24 cellular contexts compared by ENCODE assay signal in the genomic region with DNA sequence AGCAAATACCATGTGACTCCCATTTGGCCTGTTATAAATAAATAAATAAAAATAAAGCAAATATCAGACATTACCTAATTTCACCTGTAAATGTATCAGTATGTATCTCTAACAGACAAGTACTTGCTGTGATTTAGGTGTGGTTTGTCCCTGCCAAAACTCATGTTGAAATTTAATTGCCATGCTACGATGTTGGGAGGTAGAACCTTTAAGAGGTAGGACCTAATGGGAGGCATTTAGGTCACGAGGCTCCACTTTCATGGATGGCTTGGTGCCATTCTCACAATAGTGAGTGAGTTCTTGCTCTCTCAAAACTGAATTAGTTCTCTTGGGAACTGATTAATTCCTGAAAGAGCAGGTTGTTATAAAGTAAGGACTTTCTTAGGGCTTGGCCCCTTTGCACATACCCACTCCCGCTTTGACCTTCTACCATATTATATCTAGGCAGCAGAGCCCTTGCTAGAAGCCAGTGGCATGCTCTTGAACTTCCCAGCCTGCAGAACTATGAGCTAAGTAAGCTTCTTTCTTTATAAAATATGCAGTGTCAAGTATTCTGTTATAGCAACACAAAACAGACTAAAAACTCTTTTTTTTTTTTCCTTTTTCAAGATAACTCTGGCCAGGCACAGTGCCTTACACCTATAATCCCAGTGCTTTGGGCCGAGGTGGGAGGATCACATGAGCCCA. TPM values are rescaled to one million over a fixed set of nuclear protein-coding genes. Genes with fewer than 3 reads are reported as not detected.
DNase-seq lines count a peak whose midpoint lies in the region; ATAC-seq, FAIRE-seq and TF ChIP-seq lines count a peak whose summit lies in the region.
"Had no signal": no experiment of that assay in that cellular context is flagged by ENCODE, and none has a peak within 500 bp of the region (broad histone marks: within the 10 kb centered on the region; RNA-seq: fewer than 3 reads in every experiment).

No MANE protein-coding gene starts in this region.

- H3K27me3 ChIP-seq in IMR-90 (ENCODE audit: control insufficient read depth, insufficient read depth, low read length) (no peaks in the 10 kb centered on the region), K562 (ENCODE audit: control insufficient read depth in 2 of 2, insufficient read depth in 2 of 2, low read length in 2 of 2) (no peaks in the 10 kb centered on the region)
- H3K27me3 ChIP-seq: BLaER1 treated with 17β-estradiol and CSF1 and Interleukin-3, amounts not matched to agents 10 nM and 100 nM had no signal

- H3K56ac ChIP-seq in IMR-90 (ENCODE audit: extremely low read depth, insufficient read depth, low read length): no peak overlapping the region

- no peak overlapping the region for H4K91ac ChIP-seq in IMR-90 (ENCODE audit: insufficient read depth, low read depth, low read length)

- H3K4ac ChIP-seq in IMR-90 (ENCODE audit: low read depth, low read length): no peak overlapping the region

- H3K79me1 ChIP-seq in IMR-90 (ENCODE audit: low read depth in 1 of 2, low read length in 2 of 2): peaks cover 27 to 58% of the 10 kb centered on the region in 2 experiments

- H3K4me3 Mint-ChIP-seq in nephron: no peak overlapping the region
- H3K4me3 Mint-ChIP-seq: B cell; CD4-positive, CD25-positive, alpha-beta regulatory T cell; CD8-positive, alpha-beta memory T cell; HFFc6 had no signal

- dilution Hi-C loops in IMR-90 (cut with HindIII; ENCODE audit: low sequenced_read_pairs, unreplicated experiment): no loop called here

- intact Hi-C loops in IMR-90 (cut with micrococcal nuclease): no loop called here
- intact Hi-C loops in K562 (cut with micrococcal nuclease): no loop called here

- in situ Hi-C loops in IMR-90 (cut with MboI; ENCODE audit: low sequenced_read_pairs): no loop called here
- in situ Hi-C loops in K562 (cut with MboI): no loop called here

- H4K20me1 ChIP-seq in IMR-90 (ENCODE audit: insufficient read depth, low read length) (0 out of 2 replicates have a peak, but pooled peaks cover 3% of the 10 kb centered on the region), K562 (replicated peaks; ENCODE audit: control insufficient read depth, insufficient read depth, low read length) (no peaks in the 10 kb centered on the region)

- no peak overlapping the region for H3K14ac ChIP-seq in IMR-90 (replicated peaks; ENCODE audit: low read depth, low read length)

- H3K9me1 ChIP-seq in IMR-90 (ENCODE audit: insufficient read depth, low read length) (peaks cover 11% of the 10 kb centered on the region), K562 (ENCODE audit: control insufficient read depth, insufficient read depth, low read length) (no peaks in the 10 kb centered on the region)

- no peak overlapping the region for H4K5ac ChIP-seq in IMR-90 (ENCODE audit: low read depth, low read length)

- no peak for FAIRE-seq in A549 (lab: Jason Lieb, UNC)
- no peak for FAIRE-seq in K562 (lab: Jason Lieb, UNC)
- FAIRE-seq: GM12878, GM19239 had no signal

- H2BK5ac ChIP-seq in IMR-90 (ENCODE audit: low read depth, low read length, poor library complexity, severe bottlenecking): no peak overlapping the region

- H4K8ac ChIP-seq in IMR-90 (ENCODE audit: low read depth in 2 of 2, low read length in 2 of 2): no peak overlapping the region

- H3K4me3 ChIP-seq in A549 (no peak overlapping the region), IMR-90 (ENCODE audit: insufficient read depth, low read depth, low read length) (no peak overlapping the region), K562 (no peak overlapping the region)
- H3K4me3 ChIP-seq: BLaER1 treated with 17β-estradiol and CSF1 and Interleukin-3, amounts not matched to agents 10 nM and 100 nM; GM12878; GM23248 had no signal

- no peak for DNase-seq in A549 (ENCODE audit: low read depth in 1 of 2, low spot score in 1 of 2)
- no peak for DNase-seq in IMR-90
- no peak for DNase-seq in K562 (ENCODE audit: extremely low read depth in 1 of 4, low spot score in 3 of 4)
- no peak for DNase-seq in NCI-H446 treated with DMSO at 0.1 percent for 48 hours (lab: John Stamatoyannopoulos, UW)
- DNase-seq: 8988T; CD4-positive, CD25-positive, alpha-beta regulatory T cell; CD8-positive, alpha-beta memory T cell; COR-L47; DMS 273 treated with DMSO at 0.1 percent for 48 hours; DMS53; DND-41; EL; GM23248; H7; HFFc6 had no signal

- TF ChIP-seq CTCF in A549 (IDR thresholded peaks at IDR 0.05) (no peak), IMR-90 (conservative IDR thresholded peaks at IDR 0.05; ENCODE audit: low read depth, low read length) (no peak), K562 (IDR thresholded peaks at IDR 0.05 in 2 of 3, conservative IDR thresholded peaks at IDR 0.05 in 1 of 3; ENCODE audit: insufficient read depth in 2 of 3, low read depth in 1 of 3, low read length in 3 of 3) (no peak), nephron (IDR thresholded peaks at IDR 0.05; ENCODE audit: unreplicated experiment in 3 of 3) (no peak)

- H2AK9ac ChIP-seq in IMR-90 (replicated peaks; ENCODE audit: low read depth, low read length, poor library complexity): no peak overlapping the region

- H3K9ac ChIP-seq in IMR-90 (ENCODE audit: low read depth, low read length) (no peak overlapping the region), K562 (ENCODE audit: insufficient read depth in 1 of 2, low read depth in 2 of 2, low read length in 2 of 2) (no peak overlapping the region)
- H3K9ac ChIP-seq: BLaER1 treated with 17β-estradiol and CSF1 and Interleukin-3, amounts not matched to agents 10 nM and 100 nM; GM23248 had no signal

- H3K4me2 ChIP-seq in A549 (no peak overlapping the region; the same call in 2 of the 3 replicates), IMR-90 (ENCODE audit: low read depth, low read length) (no peak overlapping the region), K562 (ENCODE audit: insufficient read depth, low read length) (no peak overlapping the region)
- H3K4me2 ChIP-seq: BLaER1 treated with 17β-estradiol and CSF1 and Interleukin-3, amounts not matched to agents 10 nM and 100 nM had no signal

- 0 out of 2 replicates have a peak overlapping the region, but pooled peaks have one; percentile 33 for H3K23ac ChIP-seq in IMR-90 (ENCODE audit: low read depth, low read length)

- POLR2A ChIA-PET in A549 (lab: Yijun Ruan, JAX) (interaction anchor here (0.6 kb wide), 1 partner anchor 40 kb away, joined by 3 read pairs; no protein-coding TSS in a partner anchor), IMR-90 (lab: Charles Lee; ENCODE audit: unreplicated experiment) (interaction anchor here (0.6 kb wide), 1 partner anchor 230 kb away, joined by 7 read pairs; a partner anchor contains a TSS), K562 (lab: Yijun Ruan, JAX) (interaction anchor here (0.6 kb wide), 1 partner anchor 178 kb away, joined by 4 read pairs; no protein-coding TSS in a partner anchor)

- H3K9me3 ChIP-seq in A549: no peaks in the 10 kb centered on the region
- no peaks in the 10 kb centered on the region for H3K9me3 ChIP-seq in IMR-90 (ENCODE audit: control insufficient read depth, insufficient read depth, low read length)
- no peaks in the 10 kb centered on the region for H3K9me3 ChIP-seq in K562 (replicated peaks; ENCODE audit: control insufficient read depth, insufficient read depth, low read depth, low read length)

- BruUV-seq in IMR-90 (replicated peaks; lab: Mats Ljungman, UMichigan) (no TSS peak), K562 (replicated peaks; lab: Mats Ljungman, UMichigan) (no TSS peak)

- H3K9me3 Mint-ChIP-seq in nephron: no peaks in the 10 kb centered on the region
- H3K9me3 Mint-ChIP-seq: CD4-positive, CD25-positive, alpha-beta regulatory T cell; CD8-positive, alpha-beta memory T cell; HFFc6 had no signal

- peak overlapping the region in 2 of 3 experiments; percentile 34 to 44 for H3K27ac Mint-ChIP-seq in nephron
- H3K27ac Mint-ChIP-seq: B cell; CD4-positive, CD25-positive, alpha-beta regulatory T cell; CD8-positive, alpha-beta memory T cell; HFFc6 had no signal

- CTCF ChIA-PET in A549 (lab: Yijun Ruan, JAX): interaction anchor here (0.6 to 5.6 kb wide), 4 partner anchors 53 to 253 kb away, joined by 3 to 31 read pairs (median 4); a partner anchor contains a TSS
- CTCF ChIA-PET in IMR-90 (lab: Yijun Ruan, JAX): interaction anchor here (0.6 kb wide), 1 partner anchor 943 kb away, joined by 3 read pairs; no protein-coding TSS in a partner anchor
- CTCF ChIA-PET in K562 (lab: Yijun Ruan, JAX; ENCODE audit: low intra/inter-chr PET ratio): no interaction called here

- H3K4me1 ChIP-seq in A549 (peaks cover 81% of the 10 kb centered on the region), IMR-90 (ENCODE audit: control insufficient read depth, insufficient read depth, low read length) (peaks cover 5% of the 10 kb centered on the region), K562 (replicated peaks in 1 of 2; ENCODE audit: control insufficient read depth in 2 of 2, insufficient read depth in 2 of 2, low read length in 2 of 2) (peaks cover 3 to 5% of the 10 kb centered on the region in 2 experiments; a peak in 3 of 5 replicates)

- TF ChIP-seq RAD21 in A549 (conservative IDR thresholded peaks at IDR 0.05 in 1 of 2, IDR thresholded peaks at IDR 0.05 in 1 of 2): no peak
- TF ChIP-seq RAD21 in IMR-90 (IDR thresholded peaks at IDR 0.05; ENCODE audit: low read length): no peak
- no peak for TF ChIP-seq RAD21 in K562 (CRISPR knock-in tag; conservative IDR thresholded peaks at IDR 0.05 in 1 of 2, IDR thresholded peaks at IDR 0.05 in 1 of 2)

- H3K36me3 ChIP-seq in IMR-90 (ENCODE audit: control insufficient read depth, insufficient read depth, low read length) (peaks cover 7% of the 10 kb centered on the region), K562 (ENCODE audit: control insufficient read depth, insufficient read depth, low read length) (peaks cover 17% of the 10 kb centered on the region)

- H3K36me3 Mint-ChIP-seq in nephron (ENCODE audit: low read depth): peaks cover 45% of the 10 kb centered on the region

- H2AK5ac ChIP-seq in IMR-90 (ENCODE audit: low read depth, low read length): no peak overlapping the region

- H3K27ac ChIP-seq in A549 (0 out of 6 replicates have a peak overlapping the region, but pooled peaks of 1 of the 2 experiments have one; percentile 9), IMR-90 (ENCODE audit: insufficient read depth, low read length) (no peak overlapping the region), K562 (ENCODE audit: extremely low read depth, low read depth, low read length) (peak overlapping the region; percentile 32; the same call in 1 of the 3 replicates)
- H3K27ac ChIP-seq: BLaER1 treated with 17β-estradiol and CSF1 and Interleukin-3, amounts not matched to agents 10 nM and 100 nM; GM23248 had no signal

- H2BK20ac ChIP-seq in IMR-90 (ENCODE audit: low read depth, low read length): no peak overlapping the region

- no peaks in the 10 kb centered on the region for H3K27me3 Mint-ChIP-seq in nephron (ENCODE audit: low read depth)
- H3K27me3 Mint-ChIP-seq: B cell; CD4-positive, CD25-positive, alpha-beta regulatory T cell; CD8-positive, alpha-beta memory T cell had no signal

- H2AFZ ChIP-seq in IMR-90 (replicated peaks; ENCODE audit: low read length, poor library complexity) (no peak overlapping the region), K562 (ENCODE audit: low read depth, low read length) (no peak overlapping the region)
- H2AFZ ChIP-seq: GM23248 had no signal

- ATAC-seq in A549: no peak
- no peak for ATAC-seq in IMR-90 (ENCODE audit: low read depth)
- ATAC-seq in K562: no peak
- ATAC-seq in GM18511 (IDR thresholded peaks at IDR 0.05; ENCODE audit: unreplicated experiment): no peak
- no peak for ATAC-seq in HG03045 (IDR thresholded peaks at IDR 0.05; ENCODE audit: unreplicated experiment)
- ATAC-seq in HG03432 (IDR thresholded peaks at IDR 0.05; ENCODE audit: unreplicated experiment): no peak
- ATAC-seq: GM12878, HCT116 had no signal

- 89% methylated on average over 4 of the region's 4 CpGs for WGBS in A549 (ENCODE audit: missing lambda C conversion rate)
- no CpG with 5 or more reads among the region's 4 CpGs for WGBS in IMR-90 (ENCODE audit: extremely low coverage in 2 of 2, insufficient read length in 1 of 2), 2 experiments
- WGBS in K562 (ENCODE audit: insufficient coverage, low coverage, missing lambda C conversion rate): 84% methylated on average over 4 of the region's 4 CpGs

- H3K18ac ChIP-seq in IMR-90 (ENCODE audit: low read depth, low read length): no peak overlapping the region

- H3K4me1 Mint-ChIP-seq in nephron: peaks cover 29% of the 10 kb centered on the region

- peaks cover 40% of the 10 kb centered on the region for H3K79me2 ChIP-seq in K562 (ENCODE audit: control insufficient read depth, insufficient read depth, low read length)

- no peak for TF ChIP-seq EP300 in A549 (IDR thresholded peaks at IDR 0.05)
- TF ChIP-seq EP300 in K562 (IDR thresholded peaks at IDR 0.05; ENCODE audit: low read length): no peak

- TF ChIP-seq POLR2A in A549 (IDR thresholded peaks at IDR 0.05; ENCODE audit: low read length) (no peak), IMR-90 (IDR thresholded peaks at IDR 0.05; ENCODE audit: low read depth, low read length) (no peak), K562 (conservative IDR thresholded peaks at IDR 0.05) (no peak)

- H2BK15ac ChIP-seq in IMR-90 (ENCODE audit: low read depth, low read length): no peak overlapping the region

- H2BK120ac ChIP-seq in IMR-90 (ENCODE audit: low read depth, low read length): no peak overlapping the region

RNA-seq across cellular contexts. Expression of a gene that starts 26.0 kb away (rescaled TPM):
- 256 and 259 TPM in 2 replicates for polyA plus RNA-seq in A549 (2011; rRNA removed)
- polyA plus RNA-seq in A549 (2012; cell fraction: cytosol; rRNA removed): 45.9 and 52.6 TPM in 2 replicates
- polyA plus RNA-seq in A549 (2012; cell fraction: nucleus; rRNA removed): 20.8 and 28.1 TPM in 2 replicates
- polyA plus RNA-seq in A549 (2017; fragmentation: RNase III; extraction: RNeasy Plus Mini Kit Qiagen cat#74134 plus additional on column Dnase treatment): 87.1 to 92.3 TPM (median 89.6 TPM) in 3 replicates
- 184 and 235 TPM in 2 replicates for polyA minus RNA-seq in A549 (2011; rRNA and poly(A)+ RNA removed)
- total RNA-seq in IMR-90 (2012; rRNA removed): 83.6 and 90.2 TPM in 2 replicates
- polyA plus RNA-seq in IMR-90 (2012; rRNA removed): 44.6 and 54.5 TPM in 2 replicates
- 11.2 and 16.4 TPM in 2 replicates for polyA plus RNA-seq in IMR-90 (2012; cell fraction: cytosol; rRNA removed)
- polyA plus RNA-seq in IMR-90 (2012; cell fraction: nucleus; rRNA removed; ENCODE audit: low replicate concordance): 5.8 and 62.0 TPM in 2 replicates
- total RNA-seq in K562 (2011; cell fraction: chromatin; rRNA removed; ENCODE audit: low replicate concordance): 54.4 and 119 TPM in 2 replicates
- total RNA-seq in K562 (2011; cell fraction: nucleolus; rRNA removed): 24.8 and 35.1 TPM in 2 replicates
- 59.2 and 87.3 TPM in 2 replicates for total RNA-seq in K562 (2011; cell fraction: nucleoplasm; rRNA removed)
- 23.1 and 23.8 TPM in 2 replicates for total RNA-seq in K562 (2014; rRNA removed)
- total RNA-seq in K562 (2014; rRNA removed; fragmentation: Illumina TruSeq; extraction: Trizol): 37.1 and 45.5 TPM in 2 replicates
- 39.1 and 44.8 TPM in 2 replicates for total RNA-seq in K562 (2015; rRNA removed; fragmentation: Illumina TruSeq; extraction: Trizol)
- 24.7 and 32.2 TPM in 2 replicates for total RNA-seq in K562 (2021)
- 53.8 and 61.5 TPM in 2 replicates for polyA plus RNA-seq in K562 (2011; rRNA removed)
- polyA plus RNA-seq in K562 (2011; cell fraction: cytosol; rRNA removed): 17.8 and 22.4 TPM in 2 replicates
- polyA plus RNA-seq in K562 (2011; cell fraction: nucleus; rRNA removed): 21.8 and 26.2 TPM in 2 replicates
- polyA plus RNA-seq in K562 (2012): 21.8 and 28.0 TPM in 2 replicates
- 33.2 and 44.2 TPM in 2 replicates for polyA plus RNA-seq in K562 (2014; fragmentation: Illumina TruSeq; extraction: Trizol)
- polyA plus RNA-seq in K562 (2014; fragmentation: Nextera tagmentation; extraction: Ambion mirVana): 10 to 100 TPM; 16.1 to 29.1 TPM
- polyA plus RNA-seq in K562 (2014; rRNA removed): 27.6 and 32.6 TPM in 2 replicates
- 55.7 and 57.3 TPM in 2 replicates for polyA minus RNA-seq in K562 (2011; rRNA and poly(A)+ RNA removed)
- 9.9 and 23.3 TPM in 2 replicates for polyA minus RNA-seq in K562 (2011; cell fraction: cytosol; rRNA and poly(A)+ RNA removed)
- polyA minus RNA-seq in K562 (2011; cell fraction: nucleus; rRNA and poly(A)+ RNA removed): 23.4 and 41.7 TPM in 2 replicates

RNA-seq across cellular contexts. Expression of a gene that starts 26.4 kb away (rescaled TPM):
- polyA plus RNA-seq in A549 (2011; rRNA removed): 42.0 and 48.0 TPM in 2 replicates
- 6.0 and 6.7 TPM in 2 replicates for polyA plus RNA-seq in A549 (2012; cell fraction: cytosol; rRNA removed)
- polyA plus RNA-seq in A549 (2012; cell fraction: nucleus; rRNA removed): 10.5 and 17.1 TPM in 2 replicates
- polyA plus RNA-seq in A549 (2017; fragmentation: RNase III; extraction: RNeasy Plus Mini Kit Qiagen cat#74134 plus additional on column Dnase treatment): 15.5 to 17.6 TPM (median 16.5 TPM) in 3 replicates
- polyA minus RNA-seq in A549 (2011; rRNA and poly(A)+ RNA removed): 54.8 and 54.9 TPM in 2 replicates
- 9.5 and 9.7 TPM in 2 replicates for total RNA-seq in IMR-90 (2012; rRNA removed)
- 2.0 and 2.6 TPM in 2 replicates for polyA plus RNA-seq in IMR-90 (2012; rRNA removed)
- 0.42 and 0.52 TPM in 2 replicates for polyA plus RNA-seq in IMR-90 (2012; cell fraction: cytosol; rRNA removed)
- polyA plus RNA-seq in IMR-90 (2012; cell fraction: nucleus; rRNA removed; ENCODE audit: low replicate concordance): 1.0 and 11.0 TPM in 2 replicates
- 12.9 and 34.3 TPM in 2 replicates for total RNA-seq in K562 (2011; cell fraction: chromatin; rRNA removed; ENCODE audit: low replicate concordance)
- 5.8 and 8.0 TPM in 2 replicates for total RNA-seq in K562 (2011; cell fraction: nucleolus; rRNA removed)
- total RNA-seq in K562 (2011; cell fraction: nucleoplasm; rRNA removed): 10.3 and 11.4 TPM in 2 replicates
- total RNA-seq in K562 (2014; rRNA removed): 4.7 and 6.4 TPM in 2 replicates
- 7.6 and 9.5 TPM in 2 replicates for total RNA-seq in K562 (2014; rRNA removed; fragmentation: Illumina TruSeq; extraction: Trizol)
- 10.0 and 11.1 TPM in 2 replicates for total RNA-seq in K562 (2015; rRNA removed; fragmentation: Illumina TruSeq; extraction: Trizol)
- total RNA-seq in K562 (2021): 6.7 and 8.1 TPM in 2 replicates
- 4.3 and 5.8 TPM in 2 replicates for polyA plus RNA-seq in K562 (2011; rRNA removed)
- polyA plus RNA-seq in K562 (2011; cell fraction: cytosol; rRNA removed): 1.4 and 2.6 TPM in 2 replicates
- 3.3 and 5.2 TPM in 2 replicates for polyA plus RNA-seq in K562 (2011; cell fraction: nucleus; rRNA removed)
- polyA plus RNA-seq in K562 (2012): 2.6 and 3.3 TPM in 2 replicates
- polyA plus RNA-seq in K562 (2014; fragmentation: Illumina TruSeq; extraction: Trizol): 4.6 and 5.5 TPM in 2 replicates
- polyA plus RNA-seq in K562 (2014; fragmentation: Nextera tagmentation; extraction: Ambion mirVana): 1 to 10 TPM; 1.5 to 2.1 TPM
- 4.9 and 5.0 TPM in 2 replicates for polyA plus RNA-seq in K562 (2014; rRNA removed)
- 17.9 and 23.0 TPM in 2 replicates for polyA minus RNA-seq in K562 (2011; rRNA and poly(A)+ RNA removed)
- 6.0 and 10.7 TPM in 2 replicates for polyA minus RNA-seq in K562 (2011; cell fraction: cytosol; rRNA and poly(A)+ RNA removed)
- polyA minus RNA-seq in K562 (2011; cell fraction: nucleus; rRNA and poly(A)+ RNA removed): 7.0 and 11.2 TPM in 2 replicates
